ENCODE assay signal across 1 cellular context in genomic region chr11:10026514-10026913, GRCh38.
TF ChIP-seq lines count a peak whose summit lies in the region.

No MANE protein-coding gene starts in this region.

TF ChIP-seq in endothelial cell of umbilical vein, 7 proteins besides CTCF, POLR2A, EP300 and RAD21:
- TF ChIP-seq FOS (IDR thresholded peaks at IDR 0.05; ENCODE audit: borderline replicate concordance, insufficient read depth, low read length) = peak; percentile 65
- TF ChIP-seq JUN (IDR thresholded peaks at IDR 0.05; ENCODE audit: borderline replicate concordance, insufficient read depth, insufficient read length, low read depth) = no peak
- peak; percentile 15 for TF ChIP-seq GATA2 (IDR thresholded peaks at IDR 0.05; ENCODE audit: insufficient read depth, insufficient read length, low read depth, low read length)
